Comparison of ENCODE assay signal across 8 cellular contexts in genomic region chr22:37803195-37803635, GRCh38. TPM values are rescaled to one million over a fixed set of nuclear protein-coding genes. Genes with fewer than 3 reads are reported as not detected.
DNase-seq lines count a peak whose midpoint lies in the region; ATAC-seq, FAIRE-seq and TF ChIP-seq lines count a peak whose summit lies in the region.
"Had no signal": no experiment of that assay in that cellular context is flagged by ENCODE, and none has a peak within 500 bp of the region (broad histone marks: within the 10 kb centered on the region; RNA-seq: fewer than 3 reads in every experiment).

No MANE protein-coding gene starts in this region.

- in situ Hi-C loops in GM13976 (cut with MboI; ENCODE audit: low sequenced_read_pairs, unreplicated experiment), result no loop called here

- TF ChIP-seq CTCF in HFF-Myc (IDR thresholded peaks at IDR 0.05; ENCODE audit: low read depth, low read length, missing control alignments) (no peak), Peyer's patch (IDR thresholded peaks at IDR 0.05) (no peak), retinal pigment epithelial cell (conservative IDR thresholded peaks at IDR 0.05; ENCODE audit: low read depth, low read length) (no peak), GM13976 (IDR thresholded peaks at IDR 0.05; ENCODE audit: borderline replicate concordance, control extremely low read depth, extremely low read depth, insufficient read depth, missing control alignments) (no peak)

- WGBS in esophagus, 2 donors, result 25 to 47% methylated on average over 16 of the region's 16 CpGs

- no peaks in the 10 kb centered on the region for H3K27me3 ChIP-seq in Peyer's patch
- no peaks in the 10 kb centered on the region for H3K27me3 ChIP-seq in esophagus (ENCODE audit: control insufficient read depth in 1 of 2, insufficient read depth in 2 of 2, low read length in 2 of 2)

- peak overlapping the region; percentile 2 to 78 (median 64) for H3K27ac ChIP-seq in Peyer's patch
- H3K27ac ChIP-seq in esophagus (ENCODE audit: low read depth in 2 of 2, low read length in 1 of 2), result no peak overlapping the region

- H3K4me3 ChIP-seq in HFF-Myc (replicated peaks; ENCODE audit: low read depth, low read length) (0 out of 2 replicates have a peak overlapping the region, but pooled peaks have one; percentile 49), Peyer's patch (peak overlapping the region in 2 of 4 donors; percentile 71 to 86), esophagus (ENCODE audit: low read depth in 1 of 2, low read length in 2 of 2) (peak overlapping the region; percentile 53 to 66), retinal pigment epithelial cell (ENCODE audit: low read length) (peak overlapping the region; percentile 55)

- no peak for DNase-seq in HFF-Myc (ENCODE audit: extremely low read depth, low read depth)
- DNase-seq in Peyer's patch, result no peak
- no peak for DNase-seq in retinal pigment epithelial cell (ENCODE audit: low read depth)
- DNase-seq in H54 (ENCODE audit: insufficient read length, low spot score), result no peak
- no peak for DNase-seq in GM13976 (ENCODE audit: low spot score)

- H3K4me1 ChIP-seq in Peyer's patch (peaks cover 0 to 42% (median 8%) of the 10 kb centered on the region in 4 donors), esophagus (ENCODE audit: control insufficient read depth in 2 of 2, insufficient read depth in 2 of 2, low read length in 1 of 2) (peaks cover 0 to 8% of the 10 kb centered on the region in 2 donors)

- TF ChIP-seq POLR2A in Peyer's patch (IDR thresholded peaks at IDR 0.05) (no peak), H54 (IDR thresholded peaks at IDR 0.05; ENCODE audit: low read depth, low read length) (no peak)

- H3K9me3 ChIP-seq in Peyer's patch, result no peaks in the 10 kb centered on the region
- no peaks in the 10 kb centered on the region for H3K9me3 ChIP-seq in esophagus (ENCODE audit: control insufficient read depth in 2 of 2, insufficient read depth in 1 of 2, low read depth in 1 of 2, low read length in 1 of 2)

- ATAC-seq in GM21717 (IDR thresholded peaks at IDR 0.05; ENCODE audit: unreplicated experiment), result no peak

- H3K36me3 ChIP-seq in Peyer's patch (no peaks in the 10 kb centered on the region), esophagus (ENCODE audit: control insufficient read depth in 2 of 2, insufficient read depth in 2 of 2, low read length in 1 of 2) (no peaks in the 10 kb centered on the region)

- FAIRE-seq in H54 (lab: Jason Lieb, UNC), result no peak

RNA-seq across cellular contexts. Expression of gene GCAT, which starts 4.5 kb away (rescaled TPM):
- 1 to 10 TPM; 3.8 to 9.3 (median 8.9) TPM for total RNA-seq in Peyer's patch
- 10 to 100 TPM; 20.1 to 31.8 TPM for polyA plus RNA-seq in esophagus

RNA-seq across cellular contexts. Expression of gene GALR3, which starts 20.0 kb away (rescaled TPM):
- total RNA-seq in Peyer's patch, result not detected
- polyA plus RNA-seq in esophagus, result under 1 TPM in 1 of 2 donors, not detected in 1; 0.02 TPM
- total RNA-seq: RPMI7951 had no signal

RNA-seq across cellular contexts. Expression of gene ANKRD54, which starts 40.9 kb away (rescaled TPM):
- 10 to 100 TPM; 24.9 to 43.3 (median 33.8) TPM for total RNA-seq in Peyer's patch
- 10 to 100 TPM; 15.2 to 18.7 TPM for polyA plus RNA-seq in esophagus

RNA-seq across cellular contexts. Expression of gene EIF3L, which starts 46.0 kb away (rescaled TPM):
- 100 to 1,000 TPM; 123 to 229 (median 185) TPM for total RNA-seq in Peyer's patch
- polyA plus RNA-seq in esophagus, result 100 to 1,000 TPM; 113 to 265 TPM

Comparison
In these comparisons a context has a peak if more than half of its experiments do, and no peak if none do; other contexts are left out.
1. H3K27ac ChIP-seq: peak in Peyer's patch (4 of 4); none in esophagus (0 of 2).